In the genomic region with DNA sequence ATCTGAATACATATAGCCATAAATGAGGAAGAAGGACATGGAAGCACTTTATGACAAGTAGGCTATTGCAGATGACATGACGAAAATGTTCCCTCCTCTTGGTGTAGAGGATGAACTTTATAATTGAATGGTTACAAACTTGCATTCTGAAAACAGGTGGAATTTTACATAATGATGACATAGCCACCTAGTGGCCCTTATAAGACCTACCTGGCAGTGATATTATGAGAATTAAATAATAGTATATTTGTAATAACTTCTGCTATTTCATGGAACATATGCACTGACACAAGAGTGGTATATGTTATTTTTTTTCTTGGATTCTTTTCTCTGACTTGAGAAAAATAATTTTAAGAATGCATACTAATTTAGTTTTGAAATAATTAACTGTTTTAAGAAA, we compare ENCODE assay signal across 9 cellular contexts.
DNase-seq lines count a peak whose midpoint lies in the region; ATAC-seq and TF ChIP-seq lines count a peak whose summit lies in the region.
"Had no signal": no experiment of that assay in that cellular context is flagged by ENCODE, and none has a peak within 500 bp of the region (broad histone marks: within the 10 kb centered on the region; RNA-seq: fewer than 3 reads in every experiment).

No MANE protein-coding gene starts in this region.

- no peak overlapping the region for H2AFZ ChIP-seq in DND-41 (ENCODE audit: low read depth, low read length)

- H3K4me3 ChIP-seq in DND-41 (ENCODE audit: low read depth in 1 of 2, low read length in 2 of 2) (no peak overlapping the region), astrocyte of the cerebellum (ENCODE audit: low read depth, low read length) (no peak overlapping the region)

- no peaks in the 10 kb centered on the region for H3K9me3 ChIP-seq in DND-41 (ENCODE audit: insufficient read depth, low read length, severe bottlenecking)

- H3K4me3 Mint-ChIP-seq in memory B cell = no peak overlapping the region

- no peak overlapping the region for H3K27ac Mint-ChIP-seq in memory B cell

- H3K9ac ChIP-seq in DND-41 (ENCODE audit: low read depth, low read length) = no peak overlapping the region

- H3K9me3 Mint-ChIP-seq in memory B cell = peaks cover 1% of the 10 kb centered on the region

- H3K27ac ChIP-seq in DND-41 (ENCODE audit: low read length) = no peak overlapping the region

- H3K4me1 ChIP-seq in DND-41 (ENCODE audit: insufficient read depth, low read length) = no peaks in the 10 kb centered on the region

- ATAC-seq in DND-41 (ENCODE audit: insufficient read depth, low read depth) (0 out of 3 replicates have a peak, but pooled peaks have one; percentile 44), HG02870 (IDR thresholded peaks at IDR 0.05; ENCODE audit: unreplicated experiment) (peak; percentile 44), memory B cell (ENCODE audit: low read depth) (peak; percentile 62), GM19467 (IDR thresholded peaks at IDR 0.05; ENCODE audit: unreplicated experiment) (no peak)

- H3K4me1 Mint-ChIP-seq in memory B cell = peaks cover 5% of the 10 kb centered on the region

- POLR2A ChIA-PET in HEK293T (lab: Yijun Ruan, JAX) = no interaction called here

- no peaks in the 10 kb centered on the region for H3K27me3 Mint-ChIP-seq in memory B cell

- in situ Hi-C loops in astrocyte of the cerebellum (cut with HindIII; ENCODE audit: low sequenced_read_pairs) = no loop called here

- H3K27me3 ChIP-seq in DND-41 (ENCODE audit: insufficient read depth, low read length, poor library complexity) = no peaks in the 10 kb centered on the region

- peaks cover 20% of the 10 kb centered on the region; the same call in 1 of the 2 replicates for H3K36me3 ChIP-seq in DND-41 (ENCODE audit: insufficient read depth, low read length)

- H3K4me2 ChIP-seq in DND-41 (ENCODE audit: insufficient read depth, low read length) = no peak overlapping the region

- CTCF ChIA-PET in HEK293T (lab: Yijun Ruan, JAX) = no interaction called here

- peak; percentile 61 for TF ChIP-seq CTCF in DND-41 (IDR thresholded peaks at IDR 0.05; ENCODE audit: borderline replicate concordance, extremely low read depth, low read length, poor library complexity, severe bottlenecking)
- peak; percentile 33 for TF ChIP-seq CTCF in astrocyte of the cerebellum (IDR thresholded peaks at IDR 0.05; ENCODE audit: low read depth, low read length, missing control alignments)

- no peak for DNase-seq in DND-41
- no peak for DNase-seq in astrocyte of the cerebellum (ENCODE audit: low read depth)
- DNase-seq in memory B cell (ENCODE audit: low spot score in 2 of 2) = peak in 1 of 2 donors; percentile 11
- DNase-seq in HEK293T (ENCODE audit: extremely low spot score) = no peak
- no peak for DNase-seq in NCI-H446 (lab: John Stamatoyannopoulos, UW)
- DNase-seq in T1000 (lab: John Stamatoyannopoulos, UW) = no peak
- DNase-seq: NCI-H1694 treated with DMSO at 0.1 percent for 48 hours had no signal

- H3K79me2 ChIP-seq in DND-41 (ENCODE audit: insufficient read depth, low read length) = no peaks in the 10 kb centered on the region

- H3K36me3 Mint-ChIP-seq in memory B cell = peaks cover 24% of the 10 kb centered on the region

- no peaks in the 10 kb centered on the region for H4K20me1 ChIP-seq in DND-41 (ENCODE audit: insufficient read depth, low read length)

TF ChIP-seq in HEK293T, 16 proteins besides CTCF, POLR2A, EP300 and RAD21:
- no peak for TF ChIP-seq SUZ12 (IDR thresholded peaks at IDR 0.05)
- no peak for TF ChIP-seq BHLHE40 (IDR thresholded peaks at IDR 0.05; ENCODE audit: borderline replicate concordance)
- no peak for TF ChIP-seq LEF1 (IDR thresholded peaks at IDR 0.05; ENCODE audit: borderline replicate concordance)
- no peak for TF ChIP-seq ZNF384 (IDR thresholded peaks at IDR 0.05)
- TF ChIP-seq ARNT (IDR thresholded peaks at IDR 0.05) = no peak
- TF ChIP-seq, protein P1, sequence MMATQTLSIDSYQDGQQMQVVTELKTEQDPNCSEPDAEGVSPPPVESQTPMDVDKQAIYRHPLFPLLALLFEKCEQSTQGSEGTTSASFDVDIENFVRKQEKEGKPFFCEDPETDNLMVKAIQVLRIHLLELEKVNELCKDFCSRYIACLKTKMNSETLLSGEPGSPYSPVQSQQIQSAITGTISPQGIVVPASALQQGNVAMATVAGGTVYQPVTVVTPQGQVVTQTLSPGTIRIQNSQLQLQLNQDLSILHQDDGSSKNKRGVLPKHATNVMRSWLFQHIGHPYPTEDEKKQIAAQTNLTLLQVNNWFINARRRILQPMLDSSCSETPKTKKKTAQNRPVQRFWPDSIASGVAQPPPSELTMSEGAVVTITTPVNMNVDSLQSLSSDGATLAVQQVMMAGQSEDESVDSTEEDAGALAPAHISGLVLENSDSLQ (IDR thresholded peaks at IDR 0.05) = no peak
- TF ChIP-seq FOXK2 (IDR thresholded peaks at IDR 0.05) = no peak
- no peak for TF ChIP-seq TARDBP (IDR thresholded peaks at IDR 0.05)
- TF ChIP-seq HDGF (IDR thresholded peaks at IDR 0.05; ENCODE audit: borderline replicate concordance) = no peak
- TF ChIP-seq FOXM1 (IDR thresholded peaks at IDR 0.05; ENCODE audit: borderline replicate concordance) = no peak
- no peak for TF ChIP-seq ELF4 (IDR thresholded peaks at IDR 0.05)
- TF ChIP-seq NFRKB (IDR thresholded peaks at IDR 0.05) = no peak
- no peak for TF ChIP-seq SP1 (IDR thresholded peaks at IDR 0.05)
- no peak for TF ChIP-seq CTBP1 (IDR thresholded peaks at IDR 0.05; ENCODE audit: borderline replicate concordance)
- TF ChIP-seq L3MBTL2 (conservative IDR thresholded peaks at IDR 0.05) = no peak
- no peak for TF ChIP-seq FOXA1 (IDR thresholded peaks at IDR 0.05)
